Comparison of ENCODE assay signal across 35 cellular contexts in the genomic region with DNA sequence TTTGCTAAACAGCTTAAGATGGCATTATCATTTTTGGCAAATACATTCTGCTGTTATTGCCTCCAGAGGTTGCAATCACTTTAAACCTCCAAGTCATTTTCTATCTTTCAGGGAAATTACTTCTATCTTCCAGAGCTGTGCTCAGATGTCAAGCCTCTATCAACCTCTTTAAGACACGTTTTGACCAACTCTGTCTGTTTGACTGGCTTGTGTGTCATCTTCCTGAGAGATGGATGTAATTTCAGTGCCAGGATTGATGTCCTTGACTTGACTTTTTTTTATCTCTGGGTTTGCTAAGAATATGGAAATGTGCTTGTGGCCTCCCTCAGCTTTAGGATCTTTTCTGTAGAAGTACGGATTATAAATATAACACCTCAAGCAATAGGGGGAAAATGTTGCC.
A peak's percentile ranks its signal among the peaks of the same experiment; 100 is the strongest.
DNase-seq lines count a peak whose midpoint lies in the region; FAIRE-seq and TF ChIP-seq lines count a peak whose summit lies in the region.
"Had no signal": no experiment of that assay in that cellular context is flagged by ENCODE, and none has a peak within 500 bp of the region (broad histone marks: within the 10 kb centered on the region; RNA-seq: fewer than 3 reads in every experiment).

No MANE protein-coding gene starts in this region.

- no peaks in the 10 kb centered on the region for H3F3A ChIP-seq in neural cell (ENCODE audit: insufficient read depth, low read length, poor library complexity, severe bottlenecking)

- H3K9me2 ChIP-seq in neural cell (ENCODE audit: insufficient read depth, low read length), result no peaks in the 10 kb centered on the region

- no peaks in the 10 kb centered on the region for H3K9me3 ChIP-seq in astrocyte (ENCODE audit: insufficient read depth, low read depth, low read length)
- H3K9me3 ChIP-seq in neural cell (ENCODE audit: low read length), result no peaks in the 10 kb centered on the region
- H3K9me3 ChIP-seq: A549; BE2C; BLaER1; BLaER1 treated with 17β-estradiol and CSF1 and Interleukin-3, amounts not matched to agents 10 nM and 100 nM; Caco-2 had no signal

- H3K4me1 Mint-ChIP-seq in astrocyte (ENCODE audit: low read depth, unreplicated experiment), result peaks cover 13% of the 10 kb centered on the region
- H3K4me1 Mint-ChIP-seq: B cell, CD14-positive monocyte had no signal

- H3K27ac Mint-ChIP-seq in astrocyte (ENCODE audit: unreplicated experiment), result no peak overlapping the region
- H3K27ac Mint-ChIP-seq: B cell; CD14-positive monocyte; CD4-positive, alpha-beta T cell; CD4-positive, CD25-positive, alpha-beta regulatory T cell; CD8-positive, alpha-beta memory T cell; CD8-positive, alpha-beta T cell had no signal

- no peaks in the 10 kb centered on the region for H3K36me3 ChIP-seq in astrocyte (ENCODE audit: insufficient read depth, low read length)
- H3K36me3 ChIP-seq in neural cell (ENCODE audit: insufficient read depth, low read length), result no peaks in the 10 kb centered on the region
- H3K36me3 ChIP-seq: BE2C; BLaER1; BLaER1 treated with 17β-estradiol and CSF1 and Interleukin-3, amounts not matched to agents 10 nM and 100 nM had no signal

- peak; percentile 52 for FAIRE-seq in astrocyte (lab: Jason Lieb, UNC)
- FAIRE-seq: A204.1, D721Med had no signal

- H3K4me2 ChIP-seq in astrocyte (ENCODE audit: low read length) (no peak overlapping the region), neural cell (ENCODE audit: low read length) (no peak overlapping the region)
- H3K4me2 ChIP-seq: A549; BLaER1; BLaER1 treated with 17β-estradiol and CSF1 and Interleukin-3, amounts not matched to agents 10 nM and 100 nM had no signal

- H3K9ac ChIP-seq in astrocyte (ENCODE audit: low read length) (no peak overlapping the region), neural cell (ENCODE audit: low read length) (no peak overlapping the region)
- H3K9ac ChIP-seq: BLaER1; BLaER1 treated with 17β-estradiol and CSF1 and Interleukin-3, amounts not matched to agents 10 nM and 100 nM had no signal

- H3K4me1 ChIP-seq in astrocyte (ENCODE audit: insufficient read depth, low read length), result no peaks in the 10 kb centered on the region
- H3K4me1 ChIP-seq: A549, BE2C, BLaER1, Caco-2 had no signal

- H3K79me2 ChIP-seq in astrocyte (ENCODE audit: insufficient read depth, low read length) (no peaks in the 10 kb centered on the region), neural cell (replicated peaks; ENCODE audit: insufficient read depth, low read length) (no peaks in the 10 kb centered on the region)

- H3K36me3 Mint-ChIP-seq in astrocyte (ENCODE audit: low read depth, unreplicated experiment), result no peaks in the 10 kb centered on the region
- H3K36me3 Mint-ChIP-seq: CD14-positive monocyte; CD4-positive, alpha-beta memory T cell; CD4-positive, CD25-positive, alpha-beta regulatory T cell; CD8-positive, alpha-beta memory T cell; CD8-positive, alpha-beta T cell had no signal

- no peak for TF ChIP-seq RAD21 in neural cell (conservative IDR thresholded peaks at IDR 0.05)

- H3K27ac ChIP-seq in astrocyte (ENCODE audit: low read depth, low read length) (no peak overlapping the region), neural cell (ENCODE audit: low read length) (no peak overlapping the region)
- H3K27ac ChIP-seq: 22Rv1; A549; BLaER1; BLaER1 treated with 17β-estradiol and CSF1 and Interleukin-3, amounts not matched to agents 10 nM and 100 nM; C4-2B had no signal

- TF ChIP-seq CTCF in astrocyte (IDR thresholded peaks at IDR 0.05; ENCODE audit: insufficient read depth, low read depth, low read length) (no peak), neural cell (IDR thresholded peaks at IDR 0.05; ENCODE audit: poor library complexity, severe bottlenecking) (no peak)

- no peak for DNase-seq in astrocyte (ENCODE audit: low read depth)
- peak; percentile 0 for DNase-seq in putamen (ENCODE audit: low spot score)
- DNase-seq in NOMO-1 treated with dmso at 0.1 percent for 144 hours (lab: John Stamatoyannopoulos, UW; ENCODE audit: unreplicated experiment), result no peak
- DNase-seq in activated effector memory CD4-positive, alpha-beta T cell treated with Interleukin-2 at 50 U/mL for 16 hours, result no peak
- no peak for DNase-seq in SIG-M5 (lab: John Stamatoyannopoulos, UW)
- DNase-seq: 8988T; ACHN; AML-193; BE2C; C1 segment of cervical spinal cord; Caco-2; Calu3; CD4-positive, alpha-beta memory T cell; CD4-positive, alpha-beta T cell; CD4-positive, CD25-positive, alpha-beta regulatory T cell; CD8-positive, alpha-beta memory T cell; CD8-positive, alpha-beta T cell; COR-L47; DMS 273 treated with DMSO at 0.1 percent for 48 hours; DMS153; DMS53; DMS79; DMS79 treated with DMSO at 0.1 percent for 48 hours; DND-41; EL had no signal

- H3K27me3 Mint-ChIP-seq in astrocyte (ENCODE audit: low read depth, unreplicated experiment), result no peaks in the 10 kb centered on the region
- H3K27me3 Mint-ChIP-seq: B cell; CD4-positive, alpha-beta memory T cell; CD4-positive, alpha-beta T cell; CD4-positive, CD25-positive, alpha-beta regulatory T cell; CD8-positive, alpha-beta memory T cell had no signal

- H3K9me3 Mint-ChIP-seq in astrocyte (ENCODE audit: unreplicated experiment), result no peaks in the 10 kb centered on the region
- H3K9me3 Mint-ChIP-seq: CD14-positive monocyte; CD4-positive, alpha-beta memory T cell; CD4-positive, alpha-beta T cell; CD8-positive, alpha-beta memory T cell; CD8-positive, alpha-beta T cell had no signal

- no peaks in the 10 kb centered on the region for H3K27me3 ChIP-seq in astrocyte (ENCODE audit: insufficient read depth, low read length)
- H3K27me3 ChIP-seq in neural cell (ENCODE audit: insufficient read depth, low read depth, low read length), result no peaks in the 10 kb centered on the region
- H3K27me3 ChIP-seq: BE2C; BLaER1; BLaER1 treated with 17β-estradiol and CSF1 and Interleukin-3, amounts not matched to agents 10 nM and 100 nM had no signal

- no peaks in the 10 kb centered on the region for H4K20me1 ChIP-seq in astrocyte (ENCODE audit: insufficient read depth, low read length)
- no peaks in the 10 kb centered on the region for H4K20me1 ChIP-seq in neural cell (ENCODE audit: insufficient read depth)
- H4K20me1 ChIP-seq: BLaER1; BLaER1 treated with 17β-estradiol and CSF1 and Interleukin-3, amounts not matched to agents 10 nM and 100 nM had no signal

- no peak overlapping the region for H3K4me3 Mint-ChIP-seq in astrocyte (ENCODE audit: unreplicated experiment)
- H3K4me3 Mint-ChIP-seq: B cell; CD14-positive monocyte; CD4-positive, alpha-beta memory T cell; CD4-positive, alpha-beta T cell; CD4-positive, CD25-positive, alpha-beta regulatory T cell; CD8-positive, alpha-beta memory T cell; CD8-positive, alpha-beta T cell had no signal

- H2AFZ ChIP-seq in astrocyte (ENCODE audit: low read depth, low read length) (no peak overlapping the region), neural cell (ENCODE audit: low read depth, low read length) (no peak overlapping the region)

- TF ChIP-seq EP300 in neural cell (conservative IDR thresholded peaks at IDR 0.05; ENCODE audit: poor library complexity, severe bottlenecking), result peak; percentile 100

- no peak overlapping the region for H3K4me3 ChIP-seq in astrocyte (ENCODE audit: insufficient read depth, low read depth, low read length)
- no peak overlapping the region for H3K4me3 ChIP-seq in neural cell (ENCODE audit: low read length)
- H3K4me3 ChIP-seq: A549; BLaER1; BLaER1 treated with 17β-estradiol and CSF1 and Interleukin-3, amounts not matched to agents 10 nM and 100 nM had no signal

TF ChIP-seq in neural cell, 6 proteins besides CTCF, POLR2A, EP300 and RAD21:
- TF ChIP-seq TAF1 (IDR thresholded peaks at IDR 0.05; ENCODE audit: low read depth) (no peak), MXI1 (conservative IDR thresholded peaks at IDR 0.05; ENCODE audit: poor library complexity, severe bottlenecking) (no peak), POLR2AphosphoS5 (IDR thresholded peaks at IDR 0.05) (peak; percentile 100)
- TF ChIP-seq, protein P1, sequence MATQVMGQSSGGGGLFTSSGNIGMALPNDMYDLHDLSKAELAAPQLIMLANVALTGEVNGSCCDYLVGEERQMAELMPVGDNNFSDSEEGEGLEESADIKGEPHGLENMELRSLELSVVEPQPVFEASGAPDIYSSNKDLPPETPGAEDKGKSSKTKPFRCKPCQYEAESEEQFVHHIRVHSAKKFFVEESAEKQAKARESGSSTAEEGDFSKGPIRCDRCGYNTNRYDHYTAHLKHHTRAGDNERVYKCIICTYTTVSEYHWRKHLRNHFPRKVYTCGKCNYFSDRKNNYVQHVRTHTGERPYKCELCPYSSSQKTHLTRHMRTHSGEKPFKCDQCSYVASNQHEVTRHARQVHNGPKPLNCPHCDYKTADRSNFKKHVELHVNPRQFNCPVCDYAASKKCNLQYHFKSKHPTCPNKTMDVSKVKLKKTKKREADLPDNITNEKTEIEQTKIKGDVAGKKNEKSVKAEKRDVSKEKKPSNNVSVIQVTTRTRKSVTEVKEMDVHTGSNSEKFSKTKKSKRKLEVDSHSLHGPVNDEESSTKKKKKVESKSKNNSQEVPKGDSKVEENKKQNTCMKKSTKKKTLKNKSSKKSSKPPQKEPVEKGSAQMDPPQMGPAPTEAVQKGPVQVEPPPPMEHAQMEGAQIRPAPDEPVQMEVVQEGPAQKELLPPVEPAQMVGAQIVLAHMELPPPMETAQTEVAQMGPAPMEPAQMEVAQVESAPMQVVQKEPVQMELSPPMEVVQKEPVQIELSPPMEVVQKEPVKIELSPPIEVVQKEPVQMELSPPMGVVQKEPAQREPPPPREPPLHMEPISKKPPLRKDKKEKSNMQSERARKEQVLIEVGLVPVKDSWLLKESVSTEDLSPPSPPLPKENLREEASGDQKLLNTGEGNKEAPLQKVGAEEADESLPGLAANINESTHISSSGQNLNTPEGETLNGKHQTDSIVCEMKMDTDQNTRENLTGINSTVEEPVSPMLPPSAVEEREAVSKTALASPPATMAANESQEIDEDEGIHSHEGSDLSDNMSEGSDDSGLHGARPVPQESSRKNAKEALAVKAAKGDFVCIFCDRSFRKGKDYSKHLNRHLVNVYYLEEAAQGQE (IDR thresholded peaks at IDR 0.05; ENCODE audit: borderline replicate concordance), result peak; percentile 74
TF ChIP-seq in neural cell: peak in this region for 2.
